Comparison of ENCODE assay signal across 22 cellular contexts in the genomic region with DNA sequence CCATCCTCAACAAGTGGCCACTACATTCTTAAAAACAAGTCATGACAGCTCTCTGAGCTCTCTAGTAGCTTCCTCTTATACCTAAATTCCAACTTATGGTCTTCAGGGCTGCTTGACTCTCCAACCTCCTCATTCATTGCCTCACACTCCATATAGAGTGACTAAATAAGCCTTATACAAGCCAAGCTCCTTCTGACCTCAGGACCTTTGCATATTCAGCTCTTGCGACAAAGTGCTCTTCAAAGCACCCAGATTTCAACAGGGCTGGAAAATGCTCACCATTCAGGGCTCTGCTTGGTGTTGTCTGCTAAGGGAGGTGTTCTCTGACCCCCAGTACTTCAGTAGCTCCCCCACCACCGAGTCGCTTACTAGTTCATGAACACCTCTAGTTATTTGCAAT. TPM values are rescaled to one million over a fixed set of nuclear protein-coding genes. Genes with fewer than 3 reads are reported as not detected.
"Had no signal": no experiment of that assay in that cellular context is flagged by ENCODE, and none has a peak within 500 bp of the region (broad histone marks: within the 10 kb centered on the region; RNA-seq: fewer than 3 reads in every experiment).

No MANE protein-coding gene starts in this region.

- ATAC-seq: activated CD8-positive, alpha-beta memory T cell treated with anti-CD3 and anti-CD28 coated beads, Interleukin-2, amount 10 ng/mL, durations not matched to agents 7 days and 5 days; activated T-cell treated with anti-CD3 and anti-CD28 coated beads, Interleukin-2, amount 50 U/mL, for 4 hours; SK-N-SH treated with all-trans-retinoic acid at 6 μM for 48 hours had no signal

- H3K9me3 Mint-ChIP-seq: activated T-cell treated with anti-CD3 and anti-CD28 coated beads, Interleukin-2, amount 50 U/mL, for 4 hours; brain; central memory CD8-positive, alpha-beta T cell; endodermal cell; nephron had no signal

- H3K27ac ChIP-seq: sigmoid colon, upper lobe of left lung had no signal

- H3K27me3 ChIP-seq: upper lobe of left lung had no signal

- DNase-seq: activated CD4-positive, alpha-beta T cell treated with anti-CD3 and anti-CD28 coated beads for 1 hour; activated CD8-positive, alpha-beta memory T cell treated with anti-CD3 and anti-CD28 coated beads, Interleukin-2, amount 10 ng/mL, durations not matched to agents 7 days and 5 days; activated gamma-delta T cell treated with Interleukin-2 at 50 U/mL for 16 hours; activated T-cell treated with anti-CD3 and anti-CD28 coated beads, Interleukin-2, amount 50 U/mL, for 4 hours; amygdala; endodermal cell; head of caudate nucleus; SHP77; sigmoid colon; stimulated activated CD4-positive, alpha-beta T cell treated with anti-CD3 and anti-CD28 coated beads, Interleukin-2, amount 100 ng/mL, for 24 hours; stimulated activated naive CD4-positive, alpha-beta T cell; T-helper 9 cell; upper lobe of left lung had no signal

- H3K27me3 Mint-ChIP-seq: activated CD8-positive, alpha-beta memory T cell treated with anti-CD3 and anti-CD28 coated beads, Interleukin-2, amount 10 ng/mL, durations not matched to agents 7 days and 5 days; central memory CD8-positive, alpha-beta T cell had no signal

- H3K4me1 ChIP-seq: sigmoid colon had no signal

- H3K4me3 Mint-ChIP-seq: activated CD8-positive, alpha-beta memory T cell treated with anti-CD3 and anti-CD28 coated beads, Interleukin-2, amount 10 ng/mL, durations not matched to agents 7 days and 5 days; activated T-cell treated with anti-CD3 and anti-CD28 coated beads, Interleukin-2, amount 50 U/mL, for 4 hours; brain; central memory CD8-positive, alpha-beta T cell; endodermal cell; nephron had no signal

- H3K36me3 ChIP-seq: sigmoid colon, upper lobe of left lung had no signal

- H3K36me3 Mint-ChIP-seq: brain had no signal

- H3K9me3 ChIP-seq: sigmoid colon, upper lobe of left lung had no signal

- H3K4me3 ChIP-seq: sigmoid colon, upper lobe of left lung had no signal

- H3K27ac Mint-ChIP-seq: brain, endodermal cell, nephron had no signal

RNA-seq across cellular contexts. Expression of a gene that starts 3.7 kb away (rescaled TPM):
- total RNA-seq: endodermal cell, fibroblast of villous mesenchyme, lung microvascular endothelial cell, osteoblast, pulmonary artery endothelial cell, sigmoid colon had no signal

RNA-seq across cellular contexts. Expression of a gene that starts 30.9 kb away (rescaled TPM):
- total RNA-seq: activated CD8-positive, alpha-beta memory T cell treated with anti-CD3 and anti-CD28 coated beads, Interleukin-2, amount 10 ng/mL, durations not matched to agents 7 days and 5 days; activated T-cell treated with anti-CD3 and anti-CD28 coated beads, Interleukin-2, amount 50 U/mL, for 4 hours; endodermal cell; fibroblast of villous mesenchyme; lung microvascular endothelial cell; osteoblast; pulmonary artery endothelial cell; sigmoid colon; temporal lobe; upper lobe of left lung had no signal

RNA-seq across cellular contexts. Expression of a gene that starts 34.3 kb away (rescaled TPM):
- total RNA-seq: activated CD8-positive, alpha-beta memory T cell treated with anti-CD3 and anti-CD28 coated beads, Interleukin-2, amount 10 ng/mL, durations not matched to agents 7 days and 5 days; activated T-cell treated with anti-CD3 and anti-CD28 coated beads, Interleukin-2, amount 50 U/mL, for 4 hours; endodermal cell; fibroblast of villous mesenchyme; lung microvascular endothelial cell; pulmonary artery endothelial cell had no signal

RNA-seq across cellular contexts. Expression of a gene that starts 43.1 kb away (rescaled TPM):
- total RNA-seq: activated CD8-positive, alpha-beta memory T cell treated with anti-CD3 and anti-CD28 coated beads, Interleukin-2, amount 10 ng/mL, durations not matched to agents 7 days and 5 days; activated T-cell treated with anti-CD3 and anti-CD28 coated beads, Interleukin-2, amount 50 U/mL, for 4 hours; fibroblast of villous mesenchyme; lung microvascular endothelial cell; osteoblast; pulmonary artery endothelial cell; temporal lobe had no signal
